In the genomic region with DNA sequence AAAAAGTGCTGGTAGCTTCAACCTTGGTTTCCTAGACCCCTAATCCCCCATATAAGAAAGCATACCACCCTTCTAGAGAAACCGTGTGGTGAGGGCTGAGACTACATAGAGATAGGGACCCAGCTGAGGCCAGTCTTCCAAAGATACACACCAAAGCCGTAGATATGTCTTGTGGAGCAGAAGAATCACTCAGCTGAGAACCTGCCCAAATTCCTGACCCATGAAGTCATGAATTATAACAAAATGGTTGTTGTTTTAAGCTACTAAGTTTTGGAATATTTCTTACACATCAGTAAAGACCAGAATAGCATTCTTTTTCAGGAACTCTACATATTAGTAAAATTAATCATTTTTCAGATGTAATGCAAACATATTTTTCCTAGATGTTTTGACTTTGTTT, we compare ENCODE assay signal across 12 cellular contexts. TPM values are rescaled to one million over a fixed set of nuclear protein-coding genes. Genes with fewer than 3 reads are reported as not detected.
DNase-seq lines count a peak whose midpoint lies in the region; ATAC-seq and TF ChIP-seq lines count a peak whose summit lies in the region.
"Had no signal": no experiment of that assay in that cellular context is flagged by ENCODE, and none has a peak within 500 bp of the region (broad histone marks: within the 10 kb centered on the region; RNA-seq: fewer than 3 reads in every experiment).

No MANE protein-coding gene starts in this region.

- 0 out of 2 replicates have a peak, but pooled peaks cover under 1% of the 10 kb centered on the region for H4K20me1 ChIP-seq in GM23248 (ENCODE audit: insufficient read depth)
- H4K20me1 ChIP-seq in OCI-LY7 (ENCODE audit: insufficient read depth, low read length): no peaks in the 10 kb centered on the region; the same call in 1 of the 2 replicates
- H4K20me1 ChIP-seq in MM.1S (ENCODE audit: insufficient read depth, low read length): no peaks in the 10 kb centered on the region

- TF ChIP-seq CTCF in fibroblast of pulmonary artery (IDR thresholded peaks at IDR 0.05; ENCODE audit: low read length, missing control alignments) (no peak), retinal pigment epithelial cell (conservative IDR thresholded peaks at IDR 0.05; ENCODE audit: low read depth, low read length) (no peak), OCI-LY7 (conservative IDR thresholded peaks at IDR 0.05; ENCODE audit: low read length) (no peak), MM.1S (IDR thresholded peaks at IDR 0.05; ENCODE audit: low read length) (no peak)

- H3K27ac ChIP-seq in GM23248: peak overlapping the region; percentile 52
- peak overlapping the region; percentile 26; the same call in 1 of the 2 replicates for H3K27ac ChIP-seq in SK-N-MC
- no peak overlapping the region for H3K27ac ChIP-seq in OCI-LY7 (ENCODE audit: low read depth, low read length, poor library complexity, severe bottlenecking)
- H3K27ac ChIP-seq in MM.1S (ENCODE audit: low read length): no peak overlapping the region
- H3K27ac ChIP-seq: testis had no signal

- CTCF ChIA-PET in OCI-LY7 (lab: Charles Lee; ENCODE audit: unreplicated experiment): no interaction called here

- peaks cover 63% of the 10 kb centered on the region for H3F3A ChIP-seq in GM23248 (ENCODE audit: insufficient read depth)
- peaks cover 5% of the 10 kb centered on the region; the same call in 1 of the 2 replicates for H3F3A ChIP-seq in MM.1S (ENCODE audit: insufficient read depth, low read length)

- 17 to 20% methylated on average over 2 of the region's 2 CpGs for WGBS in GM23248 (ENCODE audit: low coverage in 1 of 2, low lambda C conversion rate in 2 of 2, missing lambda C conversion rate in 2 of 2), 2 experiments

- ATAC-seq in left lobe of liver: no peak
- ATAC-seq: activated CD4-positive, alpha-beta T cell treated with anti-CD3 and anti-CD28 coated beads for 36 hours had no signal

- in situ Hi-C loops in GM23248 (cut with MboI): no loop called here

- H3K9ac ChIP-seq in GM23248 (no peak overlapping the region), SK-N-MC (ENCODE audit: insufficient read length) (no peak overlapping the region), MM.1S (ENCODE audit: low read length) (no peak overlapping the region)

- H3K4me3 ChIP-seq in GM23248 (no peak overlapping the region), SK-N-MC (no peak overlapping the region), fibroblast of pulmonary artery (replicated peaks; ENCODE audit: low read depth, low read length) (no peak overlapping the region), retinal pigment epithelial cell (ENCODE audit: low read length) (no peak overlapping the region), OCI-LY7 (ENCODE audit: low read depth, low read length, poor library complexity, severe bottlenecking) (no peak overlapping the region), MM.1S (ENCODE audit: low read length) (no peak overlapping the region)
- H3K4me3 ChIP-seq: testis had no signal

- H3K79me2 ChIP-seq in GM23248 (ENCODE audit: insufficient read depth) (peaks cover 22% of the 10 kb centered on the region), OCI-LY7 (ENCODE audit: insufficient read depth, low read depth, low read length) (peaks cover 16% of the 10 kb centered on the region), MM.1S (ENCODE audit: low read length) (peaks cover 17% of the 10 kb centered on the region)

- peaks cover 33% of the 10 kb centered on the region for H3K36me3 ChIP-seq in GM23248 (ENCODE audit: low read depth)
- peaks cover 32% of the 10 kb centered on the region for H3K36me3 ChIP-seq in SK-N-MC (ENCODE audit: insufficient read depth, low read length)
- peaks cover 41% of the 10 kb centered on the region for H3K36me3 ChIP-seq in OCI-LY7 (ENCODE audit: insufficient read depth, low read length)
- H3K36me3 ChIP-seq in MM.1S (replicated peaks; ENCODE audit: insufficient read depth, low read length): no peaks in the 10 kb centered on the region

- H2AFZ ChIP-seq in GM23248 (no peak overlapping the region), OCI-LY7 (ENCODE audit: low read length) (no peak overlapping the region), MM.1S (ENCODE audit: low read length) (no peak overlapping the region)

- BruUV-seq in OCI-LY7 (replicated peaks; lab: Mats Ljungman, UMichigan): no TSS peak

- H3K9me2 ChIP-seq in GM23248 (ENCODE audit: insufficient read depth) (no peaks in the 10 kb centered on the region), OCI-LY7 (ENCODE audit: insufficient read depth, low read length) (no peaks in the 10 kb centered on the region), MM.1S (replicated peaks; ENCODE audit: insufficient read depth, low read length) (no peaks in the 10 kb centered on the region)

- H3K4me2 ChIP-seq in GM23248 (ENCODE audit: unreplicated experiment) (peak overlapping the region; percentile 26), OCI-LY7 (ENCODE audit: low read length) (no peak overlapping the region), MM.1S (ENCODE audit: low read depth, low read length) (no peak overlapping the region)

- DNase-seq in GM23248 (peak; percentile 86), SK-N-MC (ENCODE audit: low read depth, low spot score) (no peak), fibroblast of pulmonary artery (ENCODE audit: low read depth) (peak; percentile 70), retinal pigment epithelial cell (ENCODE audit: low read depth) (peak; percentile 15), cardiac septum (ENCODE audit: low spot score) (no peak), OCI-LY7 (ENCODE audit: low spot score) (no peak), left lobe of liver (ENCODE audit: low spot score) (no peak), MM.1S (no peak)
- DNase-seq: activated CD4-positive, alpha-beta T cell treated with anti-CD3 and anti-CD28 coated beads for 36 hours; DMS79 treated with DMSO at 0.1 percent for 48 hours; SIG-M5; testis had no signal

- peaks cover 36% of the 10 kb centered on the region for H3K4me1 ChIP-seq in GM23248 (ENCODE audit: insufficient read depth)
- peaks cover 10% of the 10 kb centered on the region for H3K4me1 ChIP-seq in OCI-LY7 (ENCODE audit: insufficient read depth, low read length, poor library complexity, severe bottlenecking)
- H3K4me1 ChIP-seq in MM.1S (ENCODE audit: low read length): peaks cover 11% of the 10 kb centered on the region

- H3K9me3 ChIP-seq in GM23248 (ENCODE audit: low read depth): no peaks in the 10 kb centered on the region
- no peaks in the 10 kb centered on the region for H3K9me3 ChIP-seq in SK-N-MC (ENCODE audit: low read depth, low read length)
- no peaks in the 10 kb centered on the region for H3K9me3 ChIP-seq in OCI-LY7 (ENCODE audit: low read length)
- H3K9me3 ChIP-seq in MM.1S (replicated peaks; ENCODE audit: insufficient read depth, low read length): no peaks in the 10 kb centered on the region
- H3K9me3 ChIP-seq: testis had no signal

- intact Hi-C loops in cardiac septum (cut with DNase I) (no loop called here), OCI-LY7 (cut with micrococcal nuclease; ENCODE audit: unreplicated experiment) (loop anchor here (10.0 kb wide), 1 partner anchor 353 kb away; no protein-coding TSS in a partner anchor)

- POLR2A ChIA-PET in OCI-LY7 (lab: Charles Lee): interaction anchor here (0.6 to 1.1 kb wide), 3 partner anchors 21 to 657 kb away, joined by 3 to 4 read pairs (median 3); no protein-coding TSS in a partner anchor

- no peaks in the 10 kb centered on the region for H3K27me3 ChIP-seq in GM23248 (replicated peaks; ENCODE audit: insufficient read depth)
- no peaks in the 10 kb centered on the region for H3K27me3 ChIP-seq in MM.1S (replicated peaks; ENCODE audit: insufficient read depth, low read length)
- H3K27me3 ChIP-seq: testis had no signal

RNA-seq across cellular contexts. Expression of a gene that starts 3.3 kb away (rescaled TPM):
- total RNA-seq in GM23248 (2014; rRNA removed; shearing (Covaris generic)): 27.6 and 47.3 TPM in 2 replicates
- polyA plus RNA-seq in GM23248 (2016; fragmentation: Nextera tagmentation; extraction: Ambion mirVana): 233 TPM in 2 replicates
- total RNA-seq in cardiac septum (47.8 TPM), OCI-LY7 (2022) (299 and 322 TPM in 2 replicates), left lobe of liver (27.7 TPM)
- 95.9 and 109 TPM in 2 replicates for total RNA-seq in OCI-LY7 (2014; rRNA removed; shearing (Covaris generic))

Comparison
In these comparisons a context has a peak if more than half of its experiments do, and no peak if none do; other contexts are left out.
1. DNase-seq: peak in GM23248 (single experiment), fibroblast of pulmonary artery (single experiment) and retinal pigment epithelial cell (single experiment); none in SK-N-MC (single experiment), cardiac septum (single experiment), OCI-LY7 (single experiment), left lobe of liver (single experiment) and MM.1S (single experiment).
2. H3K27ac ChIP-seq: peak in GM23248 (single experiment) and SK-N-MC (single experiment); none in OCI-LY7 (single experiment) and MM.1S (single experiment).